Comparison of ENCODE assay signal across 1 cellular context in the genomic region with DNA sequence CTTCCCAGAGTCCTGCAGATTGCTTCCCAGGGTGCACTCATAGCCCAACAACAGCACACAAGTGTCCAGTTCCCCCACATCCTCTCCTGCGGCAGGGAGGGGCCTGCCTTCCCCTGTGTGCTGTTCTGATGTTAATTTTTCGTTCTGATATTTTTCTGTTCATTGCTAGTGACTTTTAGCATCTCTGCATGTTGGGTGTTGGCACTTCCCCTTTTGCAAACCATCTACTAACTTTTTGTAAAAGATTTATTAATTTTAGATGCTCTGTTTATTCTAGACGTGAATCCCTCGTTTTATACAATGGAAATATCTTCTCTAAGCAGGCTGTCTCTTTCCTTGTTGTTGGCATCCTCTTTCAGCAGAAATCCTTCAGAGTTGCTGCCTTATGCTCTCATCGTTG.
TF ChIP-seq lines count a peak whose summit lies in the region.

No MANE protein-coding gene starts in this region.

TF ChIP-seq in H1, 55 proteins besides CTCF, POLR2A, EP300 and RAD21 (continued from another document):
- TF ChIP-seq MAX (IDR thresholded peaks at IDR 0.05) (no peak), PHF8 (conservative IDR thresholded peaks at IDR 0.05; ENCODE audit: low read depth, low read length) (no peak), MAFK (IDR thresholded peaks at IDR 0.05; ENCODE audit: low read depth, low read length) (no peak), SP1 (IDR thresholded peaks at IDR 0.05; ENCODE audit: low read depth, low read length) (no peak), BCL11A (IDR thresholded peaks at IDR 0.05; ENCODE audit: low read depth in 2 of 2, low read length in 2 of 2) (no peak)
